Comparison of ENCODE assay signal across 24 cellular contexts in the genomic region with DNA sequence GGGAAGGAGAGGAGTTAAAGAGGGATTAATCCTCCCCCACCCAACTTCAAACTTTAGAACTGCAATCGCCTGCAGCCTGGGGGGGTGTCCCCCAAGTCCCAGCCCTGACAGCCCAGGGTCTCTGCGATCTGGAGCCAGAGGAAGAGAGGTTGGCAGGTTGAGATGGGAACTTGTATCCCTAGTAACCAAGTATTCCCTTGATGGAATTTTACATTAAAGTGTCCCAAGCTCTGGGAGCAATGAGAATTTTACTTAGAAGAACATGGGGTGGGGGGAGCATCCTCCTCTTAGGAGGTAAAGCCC. TPM values are rescaled to one million over a fixed set of nuclear protein-coding genes. Genes with fewer than 3 reads are reported as not detected.
DNase-seq lines count a peak whose midpoint lies in the region; ATAC-seq and TF ChIP-seq lines count a peak whose summit lies in the region.
"Had no signal": no experiment of that assay in that cellular context is flagged by ENCODE, and none has a peak within 500 bp of the region (broad histone marks: within the 10 kb centered on the region; RNA-seq: fewer than 3 reads in every experiment).

No MANE protein-coding gene starts in this region.

- H3K27me3 ChIP-seq in Panc1 (ENCODE audit: control insufficient read depth, insufficient read depth, low read length) (no peaks in the 10 kb centered on the region), ectodermal cell (ENCODE audit: control insufficient read depth, insufficient read depth, low read length, poor library complexity, severe bottlenecking) (peaks cover 100% of the 10 kb centered on the region), uterus (no peaks in the 10 kb centered on the region), left ventricle myocardium inferior (ENCODE audit: low read depth) (peaks cover 100% of the 10 kb centered on the region)

- TF ChIP-seq POLR2A in uterus (IDR thresholded peaks at IDR 0.05): no peak

- H3K4me3 Mint-ChIP-seq in neural crest cell: peak overlapping the region; percentile 87
- H3K4me3 Mint-ChIP-seq: CD4-positive, alpha-beta memory T cell; WTC11 had no signal

- DNase-seq in Panc1 (ENCODE audit: low read depth, low spot score) (no peak), neural crest cell (ENCODE audit: low read depth, low spot score) (no peak), uterus (no peak), left ventricle myocardium superior (no peak), left ventricle myocardium inferior (no peak)
- DNase-seq: activated CD4-positive, alpha-beta T cell treated with anti-CD3 and anti-CD28 coated beads, Interleukin-2, amount 50 U/mL, for 4 hours; activated CD8-positive, alpha-beta memory T cell treated with anti-CD3 and anti-CD28 coated beads, Interleukin-2, amount 50 U/mL, for 48 hours; activated effector memory CD4-positive, alpha-beta T cell treated with anti-CD3 and anti-CD28 coated beads, Interleukin-2, amount 50 U/mL, for 16 hours; CD4-positive, alpha-beta memory T cell; foreskin melanocyte; hippocampal formation; NCI-H1092; NCI-H2081; NCI-H345; pancreas; right lobe of liver; Right ventricle myocardium superior; T1000 had no signal

- POLR2A ChIA-PET in Panc1 (lab: Charles Lee): no interaction called here

- H3K4me1 ChIP-seq in Panc1 (ENCODE audit: control insufficient read depth, insufficient read depth, low read length) (peaks cover 35% of the 10 kb centered on the region), ectodermal cell (ENCODE audit: control insufficient read depth, insufficient read depth, low read length) (peaks cover 57% of the 10 kb centered on the region), uterus (no peaks in the 10 kb centered on the region), left ventricle myocardium inferior (peaks cover 34% of the 10 kb centered on the region)

- intact Hi-C loops in Panc1 (cut with micrococcal nuclease; ENCODE audit: unreplicated experiment) (loop anchor here (5.0 kb wide), 1 partner anchor 323 kb away; no protein-coding TSS in a partner anchor), uterus (cut with DNase I; ENCODE audit: low total_unique reads) (loop anchor here (5.0 kb wide), 1 partner anchor 43 kb away; no protein-coding TSS in a partner anchor), left ventricle myocardium superior (cut with micrococcal nuclease) (no loop called here), left ventricle myocardium inferior (cut with micrococcal nuclease) (no loop called here)

- H3K36me3 Mint-ChIP-seq in neural crest cell (ENCODE audit: low read depth): peaks cover 8% of the 10 kb centered on the region
- H3K36me3 Mint-ChIP-seq: CD4-positive, alpha-beta memory T cell; WTC11 had no signal

- ATAC-seq in Panc1 (no peak), GM19397 (IDR thresholded peaks at IDR 0.05; ENCODE audit: unreplicated experiment) (no peak), left ventricle myocardium superior (no peak)
- ATAC-seq: pancreas, right lobe of liver, WTC11 had no signal

- peaks cover 21% of the 10 kb centered on the region for H3K27me3 Mint-ChIP-seq in neural crest cell (ENCODE audit: low read depth)

- H3K4me3 ChIP-seq in Panc1 (ENCODE audit: low read depth in 2 of 2, low read length in 2 of 2) (no peak overlapping the region), ectodermal cell (ENCODE audit: insufficient read depth, low read depth, low read length) (no peak overlapping the region), uterus (peak overlapping the region in 1 of 2 donors; percentile 0), left ventricle myocardium inferior (no peak overlapping the region)
- H3K4me3 ChIP-seq: cardiac muscle cell, lung, pancreas, right lobe of liver had no signal

- CTCF ChIA-PET in Panc1 (lab: Charles Lee): no interaction called here

- H3K9me3 ChIP-seq in Panc1 (ENCODE audit: control insufficient read depth, insufficient read depth, low read depth, low read length) (peaks cover 9% of the 10 kb centered on the region; the same call in 1 of the 2 replicates), ectodermal cell (ENCODE audit: control insufficient read depth, low read length) (no peaks in the 10 kb centered on the region), uterus (no peaks in the 10 kb centered on the region), left ventricle myocardium inferior (replicated peaks) (no peaks in the 10 kb centered on the region)
- H3K9me3 ChIP-seq: pancreas, right lobe of liver had no signal

- BruUV-seq in Panc1 (replicated peaks; lab: Mats Ljungman, UMichigan): no TSS peak

- H3K27ac Mint-ChIP-seq in neural crest cell (ENCODE audit: unreplicated experiment): peak overlapping the region; percentile 74
- H3K27ac Mint-ChIP-seq: CD4-positive, alpha-beta memory T cell; WTC11 had no signal

- H3K4me1 Mint-ChIP-seq in neural crest cell: peaks cover 80% of the 10 kb centered on the region

- H3K36me3 ChIP-seq in Panc1 (ENCODE audit: control insufficient read depth, insufficient read depth, low read length) (no peaks in the 10 kb centered on the region), ectodermal cell (ENCODE audit: control insufficient read depth, insufficient read depth, low read length) (no peaks in the 10 kb centered on the region), uterus (no peaks in the 10 kb centered on the region), left ventricle myocardium inferior (no peaks in the 10 kb centered on the region)
- H3K36me3 ChIP-seq: cardiac muscle cell, pancreas, right lobe of liver had no signal

- TF ChIP-seq CTCF in Panc1 (IDR thresholded peaks at IDR 0.05): no peak
- no peak for TF ChIP-seq CTCF in neural crest cell (conservative IDR thresholded peaks at IDR 0.05)
- TF ChIP-seq CTCF in uterus (IDR thresholded peaks at IDR 0.05): no peak
- no peak for TF ChIP-seq CTCF in left ventricle myocardium inferior (IDR thresholded peaks at IDR 0.05; ENCODE audit: borderline replicate concordance)

- in situ Hi-C loops in Panc1 (cut with HindIII; ENCODE audit: low pct_unique_long_range_greater_than_20kb, low sequenced_read_pairs): no loop called here

- H3K9me3 Mint-ChIP-seq in neural crest cell: no peaks in the 10 kb centered on the region
- H3K9me3 Mint-ChIP-seq: WTC11 had no signal

- peak overlapping the region; percentile 54; the same call in 1 of the 2 replicates for H3K27ac ChIP-seq in Panc1 (ENCODE audit: low read length)
- peak overlapping the region; percentile 3 for H3K27ac ChIP-seq in ectodermal cell (ENCODE audit: insufficient read depth, low read depth, low read length, poor library complexity, severe bottlenecking)
- peak overlapping the region; percentile 61 to 63 for H3K27ac ChIP-seq in uterus
- no peak overlapping the region for H3K27ac ChIP-seq in left ventricle myocardium inferior (replicated peaks)
- H3K27ac ChIP-seq: cardiac muscle cell, epithelial cell of prostate, pancreas, right lobe of liver had no signal

- 2 to 4% methylated on average over 2 of the region's 2 CpGs for WGBS in ectodermal cell, 2 experiments

RNA-seq across cellular contexts. Expression of a gene that starts 6.1 kb away (rescaled TPM):
- 27.0 TPM for total RNA-seq in Panc1 (2021; ENCODE audit: unreplicated experiment)
- 23.9 TPM for polyA plus RNA-seq in Panc1 (2012; ENCODE audit: insufficient read length)
- 17.0 TPM for polyA plus RNA-seq in ectodermal cell (2013, experiment 1 of 4)
- 18.7 TPM for polyA plus RNA-seq in ectodermal cell (2013, experiment 2 of 4)
- 13.3 TPM for polyA plus RNA-seq in ectodermal cell (2013, experiment 3 of 4)
- 19.5 TPM for polyA plus RNA-seq in ectodermal cell (2013, experiment 4 of 4)
- total RNA-seq in neural crest cell: 52.4 and 53.1 TPM in 2 replicates
- total RNA-seq in uterus: 10 to 100 TPM in 3 of 4 donors, 1 to 10 TPM in 1; 4.4 to 46.1 (median 19.9) TPM
- 0.57 TPM for total RNA-seq in left ventricle myocardium superior
- total RNA-seq in left ventricle myocardium inferior: 0.60 TPM
- total RNA-seq: CD4-positive, alpha-beta memory T cell had no signal
- polyA plus RNA-seq: CD4-positive, alpha-beta memory T cell had no signal

RNA-seq across cellular contexts. Expression of a gene that starts 8.1 kb away (rescaled TPM):
- total RNA-seq in Panc1 (2021; ENCODE audit: unreplicated experiment) (49.5 TPM), neural crest cell (411 and 426 TPM in 2 replicates), uterus (10 to 100 TPM; 26.8 to 55.0 (median 40.6) TPM), left ventricle myocardium superior (1.9 TPM), left ventricle myocardium inferior (0.47 TPM)
- polyA plus RNA-seq in Panc1 (2012; ENCODE audit: insufficient read length): 115 TPM
- 140 TPM for polyA plus RNA-seq in ectodermal cell (2013, experiment 1 of 4)
- polyA plus RNA-seq in ectodermal cell (2013, experiment 2 of 4): 135 TPM
- 150 TPM for polyA plus RNA-seq in ectodermal cell (2013, experiment 3 of 4)
- polyA plus RNA-seq in ectodermal cell (2013, experiment 4 of 4): 188 TPM
- total RNA-seq: CD4-positive, alpha-beta memory T cell had no signal
- polyA plus RNA-seq: CD4-positive, alpha-beta memory T cell had no signal

Comparison
In these comparisons a context has a peak if more than half of its experiments do, and no peak if none do; other contexts are left out.
1. intact Hi-C loops: an anchor here in Panc1 (5.0 kb wide) and uterus (5.0 kb wide); none called in left ventricle myocardium superior and left ventricle myocardium inferior.